Comparison of ENCODE assay signal across 1 cellular context in the genomic region with DNA sequence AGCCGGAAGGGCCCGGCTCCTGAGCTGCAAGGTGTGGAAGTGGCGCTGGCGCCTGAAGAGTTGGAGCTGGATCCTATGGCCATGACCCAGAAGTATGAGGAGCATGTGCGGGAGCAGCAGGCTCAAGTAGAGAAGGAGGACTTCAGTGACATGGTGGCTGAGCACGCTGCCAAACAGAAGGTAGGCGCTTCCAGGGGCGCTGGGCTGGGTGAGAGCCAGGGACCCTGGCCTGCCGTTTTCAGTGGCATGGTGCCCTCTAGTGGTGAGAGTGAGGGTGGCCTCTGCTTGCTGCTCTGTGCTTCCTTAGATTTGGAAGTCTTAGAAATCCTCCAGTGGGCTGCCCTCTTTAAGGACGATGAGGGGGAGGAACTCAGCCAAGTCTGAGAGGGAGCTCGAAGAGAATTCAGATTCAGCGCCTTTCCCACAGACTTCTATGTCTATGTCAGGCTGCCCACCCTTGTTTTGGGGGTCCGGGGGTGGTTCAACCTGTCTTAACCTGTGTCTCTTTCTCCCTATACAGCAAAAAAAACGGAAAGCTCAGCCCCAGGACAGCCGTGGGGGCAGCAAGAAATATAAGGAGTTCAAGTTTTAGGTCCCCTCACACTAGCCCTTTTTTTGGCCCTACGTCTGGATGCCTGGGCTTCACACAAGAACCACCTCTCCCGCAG.
A peak's percentile ranks its signal among the peaks of the same experiment; 100 is the strongest.
TF ChIP-seq lines count a peak whose summit lies in the region.

No MANE protein-coding gene starts in this region.

TF ChIP-seq in SK-N-SH, 30 proteins besides CTCF, POLR2A, EP300 and RAD21:
- TF ChIP-seq, protein P1, sequence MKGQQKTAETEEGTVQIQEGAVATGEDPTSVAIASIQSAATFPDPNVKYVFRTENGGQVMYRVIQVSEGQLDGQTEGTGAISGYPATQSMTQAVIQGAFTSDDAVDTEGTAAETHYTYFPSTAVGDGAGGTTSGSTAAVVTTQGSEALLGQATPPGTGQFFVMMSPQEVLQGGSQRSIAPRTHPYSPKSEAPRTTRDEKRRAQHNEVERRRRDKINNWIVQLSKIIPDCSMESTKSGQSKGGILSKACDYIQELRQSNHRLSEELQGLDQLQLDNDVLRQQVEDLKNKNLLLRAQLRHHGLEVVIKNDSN (IDR thresholded peaks at IDR 0.05; ENCODE audit: borderline replicate concordance, low read depth): no peak
- TF ChIP-seq, protein P2, sequence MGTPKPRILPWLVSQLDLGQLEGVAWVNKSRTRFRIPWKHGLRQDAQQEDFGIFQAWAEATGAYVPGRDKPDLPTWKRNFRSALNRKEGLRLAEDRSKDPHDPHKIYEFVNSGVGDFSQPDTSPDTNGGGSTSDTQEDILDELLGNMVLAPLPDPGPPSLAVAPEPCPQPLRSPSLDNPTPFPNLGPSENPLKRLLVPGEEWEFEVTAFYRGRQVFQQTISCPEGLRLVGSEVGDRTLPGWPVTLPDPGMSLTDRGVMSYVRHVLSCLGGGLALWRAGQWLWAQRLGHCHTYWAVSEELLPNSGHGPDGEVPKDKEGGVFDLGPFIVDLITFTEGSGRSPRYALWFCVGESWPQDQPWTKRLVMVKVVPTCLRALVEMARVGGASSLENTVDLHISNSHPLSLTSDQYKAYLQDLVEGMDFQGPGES (IDR thresholded peaks at IDR 0.05; ENCODE audit: low read depth, low read length): no peak
- TF ChIP-seq FOXJ3 (CRISPR knock-in tag; IDR thresholded peaks at IDR 0.05) (no peak), YY1 (IDR thresholded peaks at IDR 0.05; ENCODE audit: low read depth) (no peak), CHD2 (IDR thresholded peaks at IDR 0.05; ENCODE audit: low read length, partially characterized antibody) (peak; percentile 39), MEF2A (IDR thresholded peaks at IDR 0.05; ENCODE audit: borderline replicate concordance, low read depth) (no peak), MXI1 (IDR thresholded peaks at IDR 0.05; ENCODE audit: low read depth, low read length) (peak; percentile 29; the same call in 1 of the 2 replicates), SMC3 (IDR thresholded peaks at IDR 0.05; ENCODE audit: low read depth, low read length) (peak; percentile 69), SIN3A (IDR thresholded peaks at IDR 0.05; ENCODE audit: borderline replicate concordance, low read depth, low read length) (no peak), FOSL2 (IDR thresholded peaks at IDR 0.05; ENCODE audit: borderline replicate concordance, low read depth) (no peak), TEAD4 (IDR thresholded peaks at IDR 0.05; ENCODE audit: borderline replicate concordance, insufficient read depth) (no peak)
- TF ChIP-seq, protein P3, sequence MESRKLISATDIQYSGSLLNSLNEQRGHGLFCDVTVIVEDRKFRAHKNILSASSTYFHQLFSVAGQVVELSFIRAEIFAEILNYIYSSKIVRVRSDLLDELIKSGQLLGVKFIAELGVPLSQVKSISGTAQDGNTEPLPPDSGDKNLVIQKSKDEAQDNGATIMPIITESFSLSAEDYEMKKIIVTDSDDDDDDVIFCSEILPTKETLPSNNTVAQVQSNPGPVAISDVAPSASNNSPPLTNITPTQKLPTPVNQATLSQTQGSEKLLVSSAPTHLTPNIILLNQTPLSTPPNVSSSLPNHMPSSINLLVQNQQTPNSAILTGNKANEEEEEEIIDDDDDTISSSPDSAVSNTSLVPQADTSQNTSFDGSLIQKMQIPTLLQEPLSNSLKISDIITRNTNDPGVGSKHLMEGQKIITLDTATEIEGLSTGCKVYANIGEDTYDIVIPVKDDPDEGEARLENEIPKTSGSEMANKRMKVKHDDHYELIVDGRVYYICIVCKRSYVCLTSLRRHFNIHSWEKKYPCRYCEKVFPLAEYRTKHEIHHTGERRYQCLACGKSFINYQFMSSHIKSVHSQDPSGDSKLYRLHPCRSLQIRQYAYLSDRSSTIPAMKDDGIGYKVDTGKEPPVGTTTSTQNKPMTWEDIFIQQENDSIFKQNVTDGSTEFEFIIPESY (IDR thresholded peaks at IDR 0.05; ENCODE audit: borderline replicate concordance, low read depth): no peak
